In the genomic region with DNA sequence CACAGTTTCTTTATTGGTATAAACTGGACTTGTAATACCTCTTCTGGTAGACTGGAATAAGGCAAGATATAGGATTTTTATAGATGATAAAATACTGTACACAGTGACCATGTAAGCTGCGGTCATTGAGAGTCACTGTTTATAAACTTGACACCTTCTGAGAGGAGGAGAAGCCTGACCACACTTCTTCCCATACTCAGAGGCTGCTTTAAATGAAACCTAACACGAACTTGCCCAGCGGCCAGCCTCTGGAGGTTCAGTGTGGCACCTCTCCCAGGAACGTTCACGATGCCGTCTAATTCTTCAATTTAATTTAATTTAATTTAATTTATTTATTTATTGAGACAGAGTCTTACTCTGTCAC, we compare ENCODE assay signal across 20 cellular contexts.
"Had no signal": no experiment of that assay in that cellular context is flagged by ENCODE, and none has a peak within 500 bp of the region (broad histone marks: within the 10 kb centered on the region; RNA-seq: fewer than 3 reads in every experiment).

No MANE protein-coding gene starts in this region.

- H3K36me3 Mint-ChIP-seq: activated naive CD8-positive, alpha-beta T cell treated with anti-CD3 and anti-CD28 coated beads for 36 hours had no signal

- H3K27me3 ChIP-seq: gastroesophageal sphincter, left lung, thyroid gland had no signal

- H3K9me3 Mint-ChIP-seq: activated naive CD8-positive, alpha-beta T cell treated with anti-CD3 and anti-CD28 coated beads for 36 hours; activated T-cell treated with anti-CD3 and anti-CD28 coated beads, Interleukin-2, amount 50 U/mL, for 24 hours; memory B cell; nephron progenitor cell; WTC11 had no signal

- H3K4me3 Mint-ChIP-seq: activated naive CD8-positive, alpha-beta T cell treated with anti-CD3 and anti-CD28 coated beads for 36 hours; activated T-cell treated with anti-CD3 and anti-CD28 coated beads, Interleukin-2, amount 50 U/mL, for 24 hours; memory B cell; nephron progenitor cell; WTC11 had no signal

- H3K4me3 ChIP-seq: gastroesophageal sphincter, left lung, thyroid gland had no signal

- H3K9me3 ChIP-seq: gastroesophageal sphincter, left lung, thyroid gland had no signal

- FAIRE-seq: bronchial epithelial cell, keratinocyte had no signal

- H3K27ac Mint-ChIP-seq: activated naive CD8-positive, alpha-beta T cell treated with anti-CD3 and anti-CD28 coated beads for 36 hours; activated T-cell treated with anti-CD3 and anti-CD28 coated beads, Interleukin-2, amount 50 U/mL, for 24 hours; memory B cell; WTC11 had no signal

- DNase-seq: activated CD4-positive, alpha-beta T cell treated with anti-CD3 and anti-CD28 coated beads, Interleukin-2, amount 50 U/mL, for 4 hours; activated CD8-positive, alpha-beta memory T cell treated with anti-CD3 and anti-CD28 coated beads for 24 hours; activated CD8-positive, alpha-beta memory T cell treated with anti-CD3 and anti-CD28 coated beads, Interleukin-2, amount 50 U/mL, for 4 hours; activated naive CD4-positive, alpha-beta T cell treated with Interleukin-2 at 50 U/mL for 16 hours; activated naive CD8-positive, alpha-beta T cell treated with anti-CD3 and anti-CD28 coated beads for 36 hours; activated T-cell treated with anti-CD3 and anti-CD28 coated beads, Interleukin-2, amount 50 U/mL, for 24 hours; cortex of kidney; left lung; stimulated activated CD4-positive, alpha-beta T cell treated with anti-CD3 and anti-CD28 coated beads, Interleukin-4, amount 100 ng/mL, for 4 hours; stimulated activated naive CD8-positive, alpha-beta T cell treated with anti-CD3 and anti-CD28 coated beads, Interleukin-15, Interleukin-2, amounts not matched to agents 100 U/mL and 50 U/mL, for 24 hours; substantia nigra; T-helper 1 cell; thyroid gland had no signal

- H3K27ac ChIP-seq: epithelial cell of prostate, gastroesophageal sphincter, left lung, thyroid gland had no signal

- ATAC-seq: gastroesophageal sphincter; left lung; stimulated activated naive CD8-positive, alpha-beta T cell treated with anti-CD3 and anti-CD28 coated beads, Interleukin-15, Interleukin-2, amounts not matched to agents 100 U/mL and 50 U/mL, for 24 hours; WTC11 had no signal
